In genomic region chr17:8227238-8227581, GRCh38 we compare ENCODE assay signal across 8 cellular contexts. TPM values are rescaled to one million over a fixed set of nuclear protein-coding genes. Genes with fewer than 3 reads are reported as not detected.
DNase-seq lines count a peak whose midpoint lies in the region; ATAC-seq and TF ChIP-seq lines count a peak whose summit lies in the region.

No MANE protein-coding gene starts in this region.

- no peak for DNase-seq in HFF-Myc (ENCODE audit: extremely low read depth, low read depth)
- DNase-seq in choroid plexus epithelial cell (ENCODE audit: low read depth): no peak
- no peak for DNase-seq in natural killer cell
- no peak for DNase-seq in GM13976 (ENCODE audit: low spot score)
- no peak for DNase-seq in inferior parietal cortex (ENCODE audit: extremely low spot score)

- TF ChIP-seq CTCF in HFF-Myc (IDR thresholded peaks at IDR 0.05; ENCODE audit: low read depth, low read length, missing control alignments) (no peak), choroid plexus epithelial cell (conservative IDR thresholded peaks at IDR 0.05; ENCODE audit: low read depth, low read length) (no peak), natural killer cell (IDR thresholded peaks at IDR 0.05) (no peak), GM13976 (IDR thresholded peaks at IDR 0.05; ENCODE audit: borderline replicate concordance, control extremely low read depth, extremely low read depth, insufficient read depth, missing control alignments) (no peak)

- peaks cover 31% of the 10 kb centered on the region for H3K36me3 Mint-ChIP-seq in natural killer cell

- H3K4me1 Mint-ChIP-seq in natural killer cell: peaks cover 39 to 42% of the 10 kb centered on the region in 2 donors

- intact Hi-C loops in natural killer cell (cut with micrococcal nuclease): no loop called here

- no peaks in the 10 kb centered on the region for H3K36me3 ChIP-seq in ACC112 (ENCODE audit: insufficient read depth, low read length)

- peaks cover 5% of the 10 kb centered on the region for H3K4me1 ChIP-seq in ACC112 (ENCODE audit: control insufficient read depth, insufficient read depth, low read length, unreplicated experiment)

- peaks cover 0 to 1% of the 10 kb centered on the region in 2 donors for H3K9me3 Mint-ChIP-seq in natural killer cell

- no peak for ATAC-seq in natural killer cell
- no peak for ATAC-seq in GM21723 (IDR thresholded peaks at IDR 0.05; ENCODE audit: unreplicated experiment)
- ATAC-seq in HG02588 (IDR thresholded peaks at IDR 0.05; ENCODE audit: unreplicated experiment): no peak

- H3K4me3 Mint-ChIP-seq in natural killer cell: peak overlapping the region; percentile 36

- H2AFZ ChIP-seq in ACC112 (ENCODE audit: low read length, unreplicated experiment): no peak overlapping the region

- H3K27me3 Mint-ChIP-seq in natural killer cell (ENCODE audit: low read depth in 2 of 2): peaks cover 2 to 6% of the 10 kb centered on the region in 2 donors

- peak overlapping the region; percentile 64 for H3K4me3 ChIP-seq in ACC112 (ENCODE audit: low read depth, low read length)
- peak overlapping the region; percentile 30; the same call in 1 of the 2 replicates for H3K4me3 ChIP-seq in HFF-Myc (replicated peaks; ENCODE audit: low read depth, low read length)
- H3K4me3 ChIP-seq in choroid plexus epithelial cell (ENCODE audit: low read depth, low read length): peak overlapping the region; percentile 25

- H3K79me2 ChIP-seq in ACC112 (ENCODE audit: control insufficient read depth, insufficient read depth, low read length, unreplicated experiment): no peaks in the 10 kb centered on the region

- no peaks in the 10 kb centered on the region for H3K27me3 ChIP-seq in ACC112 (ENCODE audit: insufficient read depth, low read length)

- peak overlapping the region; percentile 81 to 100 for H3K27ac Mint-ChIP-seq in natural killer cell

- H3K27ac ChIP-seq in ACC112 (ENCODE audit: low read depth, low read length): peak overlapping the region; percentile 87

- in situ Hi-C loops in GM13976 (cut with MboI; ENCODE audit: low sequenced_read_pairs, unreplicated experiment): no loop called here

RNA-seq across cellular contexts. Expression of gene AURKB, which starts 16.8 kb away (rescaled TPM):
- total RNA-seq in natural killer cell: 1 to 10 TPM; 2.1 to 4.8 (median 4.1) TPM

RNA-seq across cellular contexts. Expression of gene CTC1, which starts 20.6 kb away (rescaled TPM):
- 100 to 1,000 TPM; 192 to 251 (median 237) TPM for total RNA-seq in natural killer cell

RNA-seq across cellular contexts. Expression of gene PFAS, which starts 21.9 kb away (rescaled TPM):
- 10 to 100 TPM; 23.6 to 30.0 (median 24.0) TPM for total RNA-seq in natural killer cell

RNA-seq across cellular contexts. Expression of gene BORCS6, which starts 37.2 kb away (rescaled TPM):
- total RNA-seq in natural killer cell: 10 to 100 TPM; 10.2 to 15.6 (median 11.6) TPM

RNA-seq across cellular contexts. Expression of gene TMEM107, which starts 51.0 kb away (rescaled TPM):
- 100 to 1,000 TPM in 1 of 3 donors, 10 to 100 TPM in 2; 48.9 to 101 (median 96.1) TPM for total RNA-seq in natural killer cell
